Comparison of ENCODE assay signal across 8 cellular contexts in genomic region chr19:11578342-11579142, GRCh38.
DNase-seq lines count a peak whose midpoint lies in the region; ATAC-seq, FAIRE-seq and TF ChIP-seq lines count a peak whose summit lies in the region.

No MANE protein-coding gene starts in this region.

- DNase-seq in activated T-cell treated with anti-CD3 and anti-CD28 coated beads for 1 hour (ENCODE audit: low read depth) = peak; percentile 19
- no peak for DNase-seq in activated T-cell treated with anti-CD3 and anti-CD28 coated beads for 4 hours
- peak; percentile 80 for DNase-seq in activated effector memory CD4-positive, alpha-beta T cell treated with anti-CD3 and anti-CD28 coated beads, Interleukin-2, amount 50 U/mL, for 16 hours
- DNase-seq in stimulated activated CD4-positive, alpha-beta T cell treated with anti-CD3 and anti-CD28 coated beads, Interleukin-2, amount 100 ng/mL, for 24 hours = peak; percentile 42 to 48
- no peak for DNase-seq in GF-D8 (lab: John Stamatoyannopoulos, UW)
- DNase-seq in H54 (ENCODE audit: insufficient read length, low spot score) = no peak

- no peaks in the 10 kb centered on the region for H3K27me3 ChIP-seq in iPS-15b (ENCODE audit: control insufficient read depth, insufficient read depth, low read length)

- H3K4me1 ChIP-seq in iPS-15b (ENCODE audit: control insufficient read depth, insufficient read depth, low read length) = peaks cover 4% of the 10 kb centered on the region

- FAIRE-seq in H54 (lab: Jason Lieb, UNC) = no peak

- TF ChIP-seq POLR2A in H54 (IDR thresholded peaks at IDR 0.05; ENCODE audit: low read depth, low read length) = no peak

- H3K9ac ChIP-seq in iPS-15b (ENCODE audit: low read depth, low read length) = peak overlapping the region; percentile 65

- ATAC-seq in HG03196 (IDR thresholded peaks at IDR 0.05; ENCODE audit: unreplicated experiment) = no peak

- H3K4me3 ChIP-seq in iPS-15b (ENCODE audit: low read depth, low read length) = peak overlapping the region; percentile 74

- no peaks in the 10 kb centered on the region for H3K36me3 ChIP-seq in iPS-15b (ENCODE audit: control insufficient read depth, insufficient read depth, low read length)

- H3K9me3 ChIP-seq in iPS-15b (ENCODE audit: control insufficient read depth, insufficient read depth, low read length) = no peaks in the 10 kb centered on the region

Comparison
In these comparisons a context has a peak if more than half of its experiments do, and no peak if none do; other contexts are left out.
1. DNase-seq: peak in activated T-cell treated with anti-CD3 and anti-CD28 coated beads for 1 hour (single experiment), activated effector memory CD4-positive, alpha-beta T cell treated with anti-CD3 and anti-CD28 coated beads, Interleukin-2, amount 50 U/mL, for 16 hours (single experiment) and stimulated activated CD4-positive, alpha-beta T cell treated with anti-CD3 and anti-CD28 coated beads, Interleukin-2, amount 100 ng/mL, for 24 hours (2 of 2); none in activated T-cell treated with anti-CD3 and anti-CD28 coated beads for 4 hours (single experiment), GF-D8 (single experiment) and H54 (single experiment).